1 cellular context compared by ENCODE assay signal in genomic region chr17:41941158-41941557, GRCh38.
A peak's percentile ranks its signal among the peaks of the same experiment; 100 is the strongest.
TF ChIP-seq lines count a peak whose summit lies in the region.

No MANE protein-coding gene starts in this region.

TF ChIP-seq in HepG2, 621 proteins besides CTCF, POLR2A, EP300 and RAD21:
- TF ChIP-seq AHDC1 (CRISPR knock-in tag; IDR thresholded peaks at IDR 0.05; ENCODE audit: borderline replicate concordance) (0 out of 2 replicates have a peak, but pooled peaks have one; percentile 22), ZNF816 (CRISPR knock-in tag; IDR thresholded peaks at IDR 0.05; ENCODE audit: borderline replicate concordance) (0 out of 2 replicates have a peak, but pooled peaks have one; percentile 20), SPEN (CRISPR knock-in tag; IDR thresholded peaks at IDR 0.05; ENCODE audit: low read depth) (0 out of 2 replicates have a peak, but pooled peaks have one; percentile 6), RBM39 (IDR thresholded peaks at IDR 0.05; ENCODE audit: low read depth, low read length, poor library complexity, severe bottlenecking) (no peak), ARHGAP35 (CRISPR knock-in tag; IDR thresholded peaks at IDR 0.05; ENCODE audit: borderline replicate concordance) (no peak)
